In genomic region chr5:103218164-103218563, GRCh38 we compare ENCODE assay signal across 15 cellular contexts. TPM values are rescaled to one million over a fixed set of nuclear protein-coding genes. Genes with fewer than 3 reads are reported as not detected.
DNase-seq lines count a peak whose midpoint lies in the region; ATAC-seq and TF ChIP-seq lines count a peak whose summit lies in the region.
"Had no signal": no experiment of that assay in that cellular context is flagged by ENCODE, and none has a peak within 500 bp of the region (broad histone marks: within the 10 kb centered on the region; RNA-seq: fewer than 3 reads in every experiment).

No MANE protein-coding gene starts in this region.

- intact Hi-C loops in vagina (cut with DNase I), result no loop called here

- H3K9me3 ChIP-seq in RWPE2 (ENCODE audit: severe bottlenecking), result no peaks in the 10 kb centered on the region
- H3K9me3 ChIP-seq in vagina, result no peaks in the 10 kb centered on the region
- H3K9me3 ChIP-seq: left lung had no signal

- H3K27me3 ChIP-seq in RWPE2 (ENCODE audit: insufficient read depth, poor library complexity, severe bottlenecking) (no peaks in the 10 kb centered on the region), vagina (no peaks in the 10 kb centered on the region)
- H3K27me3 ChIP-seq: cardiac muscle cell, left lung had no signal

- H3K27ac ChIP-seq in RWPE2 (ENCODE audit: poor library complexity, severe bottlenecking) (no peak overlapping the region), vagina (no peak overlapping the region)
- H3K27ac ChIP-seq: cardiac muscle cell, left lung had no signal

- no peak for TF ChIP-seq CTCF in RWPE2 (IDR thresholded peaks at IDR 0.05; ENCODE audit: poor library complexity, severe bottlenecking)
- TF ChIP-seq CTCF in epithelial cell of proximal tubule (conservative IDR thresholded peaks at IDR 0.05; ENCODE audit: low read depth, low read length), result no peak
- TF ChIP-seq CTCF in vagina (IDR thresholded peaks at IDR 0.05), result no peak

- H3K4me1 ChIP-seq in RWPE2 (ENCODE audit: insufficient read depth, poor library complexity, severe bottlenecking) (peaks cover 10% of the 10 kb centered on the region), vagina (no peaks in the 10 kb centered on the region)
- H3K4me1 ChIP-seq: left lung had no signal

- DNase-seq in AG08396 (ENCODE audit: low spot score) (peak; percentile 16), RWPE2 (ENCODE audit: low spot score) (no peak), epithelial cell of proximal tubule (ENCODE audit: low read depth) (peak; percentile 85), lung microvascular endothelial cell (ENCODE audit: low read depth in 2 of 2) (peak; percentile 62 to 94), D341Med (ENCODE audit: low spot score) (no peak), NCI-H2196 (lab: John Stamatoyannopoulos, UW; ENCODE audit: unreplicated experiment) (no peak), vagina (ENCODE audit: extremely low spot score in 2 of 2) (no peak)
- DNase-seq: activated gamma-delta T cell treated with Interleukin-2 at 50 U/mL for 16 hours; Calu3; left lung; NCI-H187; NCI-H82; stimulated activated CD4-positive, alpha-beta T cell treated with anti-CD3 and anti-CD28 coated beads, Interleukin-1b, Interleukin-23, amount 100 ng/mL, for 48 hours had no signal

- H3K4me3 ChIP-seq in RWPE2 (ENCODE audit: severe bottlenecking) (no peak overlapping the region), epithelial cell of proximal tubule (ENCODE audit: low read depth, low read length) (no peak overlapping the region), vagina (no peak overlapping the region)
- H3K4me3 ChIP-seq: cardiac muscle cell, left lung had no signal

- no peaks in the 10 kb centered on the region for H3K36me3 ChIP-seq in RWPE2 (ENCODE audit: low read depth)
- no peaks in the 10 kb centered on the region for H3K36me3 ChIP-seq in vagina
- H3K36me3 ChIP-seq: cardiac muscle cell, left lung had no signal

- no peak for TF ChIP-seq POLR2A in vagina (IDR thresholded peaks at IDR 0.05)

- peak; percentile 88 for ATAC-seq in RWPE2 (ENCODE audit: low read depth)
- ATAC-seq in GM21526 (IDR thresholded peaks at IDR 0.05; ENCODE audit: low FRiP score, unreplicated experiment), result no peak
- ATAC-seq: left lung had no signal

RNA-seq across cellular contexts. Expression of gene MACIR, which starts 40.4 kb away (rescaled TPM):
- total RNA-seq in epithelial cell of proximal tubule, result 10.8 and 11.9 TPM in 2 replicates
- 3.7 and 7.1 TPM in 2 replicates for total RNA-seq in lung microvascular endothelial cell
- 6.9 TPM for total RNA-seq in vagina

Comparison
In these comparisons a context has a peak if more than half of its experiments do, and no peak if none do; other contexts are left out.
1. DNase-seq: peak in AG08396 (single experiment), epithelial cell of proximal tubule (single experiment) and lung microvascular endothelial cell (2 of 2); none in RWPE2 (single experiment), D341Med (single experiment), NCI-H2196 (single experiment) and vagina (0 of 2).